In genomic region chr22:11613898-11614755, GRCh38 we compare ENCODE assay signal across 24 cellular contexts.
"Had no signal": no experiment of that assay in that cellular context is flagged by ENCODE, and none has a peak within 500 bp of the region (broad histone marks: within the 10 kb centered on the region; RNA-seq: fewer than 3 reads in every experiment).

No MANE protein-coding gene starts in this region.

- FAIRE-seq: endometrium, keratinocyte had no signal

- H3K9me3 ChIP-seq: gastrocnemius medialis, ovary, psoas muscle had no signal

- H3K4me3 ChIP-seq: coronary artery, gastrocnemius medialis, lung, ovary, psoas muscle, sigmoid colon, suprapubic skin, transverse colon had no signal

- H3K4me3 Mint-ChIP-seq: memory B cell; naive thymus-derived CD4-positive, alpha-beta T cell; nephron; stimulated activated memory B cell treated with anti-CD40 and anti-IgM and Interleukin-4, amounts not matched to agents 10 μg/mL and 1 μg/mL and 100 μg/mL, for 72 hours; stimulated activated naive CD8-positive, alpha-beta T cell treated with anti-CD3 and anti-CD28 coated beads, Interleukin-15, amount 100 ng/mL, for 72 hours had no signal

- ATAC-seq: gastrocnemius medialis; left lobe of liver; naive thymus-derived CD4-positive, alpha-beta T cell; psoas muscle; right cardiac atrium; stimulated activated memory B cell treated with anti-CD40 and anti-IgM and Interleukin-4, amounts not matched to agents 10 μg/mL and 1 μg/mL and 100 μg/mL, for 72 hours; stimulated activated naive CD8-positive, alpha-beta T cell treated with anti-CD3 and anti-CD28 coated beads, Interleukin-15, amount 100 ng/mL, for 72 hours had no signal

- H3K4me1 Mint-ChIP-seq: nephron; stimulated activated memory B cell treated with anti-CD40 and anti-IgM and Interleukin-4, amounts not matched to agents 10 μg/mL and 1 μg/mL and 100 μg/mL, for 72 hours; stimulated activated naive CD8-positive, alpha-beta T cell treated with anti-CD3 and anti-CD28 coated beads, Interleukin-15, amount 100 ng/mL, for 72 hours had no signal

- H3K4me1 ChIP-seq: gastrocnemius medialis, psoas muscle, sigmoid colon, suprapubic skin, transverse colon had no signal

- H3K27me3 Mint-ChIP-seq: memory B cell; naive thymus-derived CD4-positive, alpha-beta T cell; stimulated activated memory B cell treated with anti-CD40 and anti-IgM and Interleukin-4, amounts not matched to agents 10 μg/mL and 1 μg/mL and 100 μg/mL, for 72 hours; stimulated activated naive CD8-positive, alpha-beta T cell treated with anti-CD3 and anti-CD28 coated beads, Interleukin-15, amount 100 ng/mL, for 72 hours had no signal

- H3K27ac Mint-ChIP-seq: memory B cell; naive thymus-derived CD4-positive, alpha-beta T cell; nephron; stimulated activated memory B cell treated with anti-CD40 and anti-IgM and Interleukin-4, amounts not matched to agents 10 μg/mL and 1 μg/mL and 100 μg/mL, for 72 hours; stimulated activated naive CD8-positive, alpha-beta T cell treated with anti-CD3 and anti-CD28 coated beads, Interleukin-15, amount 100 ng/mL, for 72 hours had no signal

- DNase-seq: dermis blood vessel endothelial cell; effector memory CD4-positive, alpha-beta T cell; foreskin fibroblast; gastrocnemius medialis; head of caudate nucleus; midbrain; naive thymus-derived CD4-positive, alpha-beta T cell; nucleus accumbens; ovary; right cardiac atrium; sigmoid colon; stimulated activated CD4-positive, alpha-beta T cell treated with anti-CD3 and anti-CD28 coated beads, Interleukin-4, amount 100 ng/mL, for 4 hours; stimulated activated naive CD8-positive, alpha-beta T cell treated with anti-CD3 and anti-CD28 coated beads, Interleukin-15, amount 100 ng/mL, for 72 hours; transverse colon had no signal

- H3K27ac ChIP-seq: coronary artery, gastrocnemius medialis, ovary, psoas muscle, sigmoid colon, suprapubic skin, transverse colon had no signal

- H3K36me3 Mint-ChIP-seq: stimulated activated memory B cell treated with anti-CD40 and anti-IgM and Interleukin-4, amounts not matched to agents 10 μg/mL and 1 μg/mL and 100 μg/mL, for 72 hours had no signal
